ENCODE assay signal across 1 cellular context in genomic region chr4:53377319-53378170, GRCh38.
TF ChIP-seq lines count a peak whose summit lies in the region.

Gene FIP1L1 (plus strand): TSS chr4:53377641. CDS start chr4:53377839, 198 bp downstream.

TF ChIP-seq in K562, 482 proteins besides CTCF, POLR2A, EP300 and RAD21 (continued from another document and continues in another):
- TF ChIP-seq KDM5B (IDR thresholded peaks at IDR 0.05; ENCODE audit: insufficient replicate concordance, low read depth, low read length) (peak; percentile 86), SRF (CRISPR knock-in tag; IDR thresholded peaks at IDR 0.05) (peak in 1 of 2 experiments; percentile 31; a peak in 1 of 4 replicates), ATF7 (IDR thresholded peaks at IDR 0.05) (peak; percentile 57; the same call in 1 of the 2 replicates), ZNF12 (CRISPR knock-in tag; IDR thresholded peaks at IDR 0.05) (0 out of 2 replicates have a peak, but pooled peaks have one; percentile 68), YBX1 (IDR thresholded peaks at IDR 0.05) (no peak), ZNF717 (CRISPR knock-in tag; IDR thresholded peaks at IDR 0.05) (no peak), EP400 (IDR thresholded peaks at IDR 0.05) (peak; percentile 77), RERE (CRISPR knock-in tag; IDR thresholded peaks at IDR 0.05; ENCODE audit: borderline replicate concordance) (0 out of 2 replicates have a peak, but pooled peaks have one; percentile 55), TFAM (CRISPR knock-in tag; conservative IDR thresholded peaks at IDR 0.05) (no peak), E2F4 (CRISPR knock-in tag; IDR thresholded peaks at IDR 0.05; ENCODE audit: low read depth) (no peak), PHB2 (IDR thresholded peaks at IDR 0.05; ENCODE audit: low read depth) (no peak), CREB3L1 (IDR thresholded peaks at IDR 0.05; ENCODE audit: borderline replicate concordance, low read depth) (peak; percentile 60; the same call in 1 of the 2 replicates), SUPT5H (IDR thresholded peaks at IDR 0.05) (peak; percentile 92), PTRF (tag; IDR thresholded peaks at IDR 0.05) (no peak), ZBTB11 (CRISPR knock-in tag; IDR thresholded peaks at IDR 0.05) (peak in 1 of 3 experiments; percentile 87; a peak in 3 of 6 replicates), HIVEP1 (CRISPR knock-in tag; IDR thresholded peaks at IDR 0.05) (no peak), E4F1 (CRISPR knock-in tag; IDR thresholded peaks at IDR 0.05; ENCODE audit: borderline replicate concordance) (no peak), ZBTB26 (CRISPR knock-in tag; IDR thresholded peaks at IDR 0.05) (no peak), ZNF124 (CRISPR knock-in tag; IDR thresholded peaks at IDR 0.05) (no peak), KLF13 (tag; IDR thresholded peaks at IDR 0.05; ENCODE audit: borderline replicate concordance, low read depth) (no peak), PHF21A (IDR thresholded peaks at IDR 0.05; ENCODE audit: borderline replicate concordance, low read depth) (no peak), CREB1 (IDR thresholded peaks at IDR 0.05) (0 out of 2 replicates have a peak, but pooled peaks have one; percentile 31), CREB1 (CRISPR knock-in tag; IDR thresholded peaks at IDR 0.05) (peak; percentile 63), NR1H2 (CRISPR knock-in tag; IDR thresholded peaks at IDR 0.05) (no peak), TBP (optimal IDR thresholded peaks at IDR 0.05; ENCODE audit: low read depth, low read length) (peak; percentile 70), TAL1 (IDR thresholded peaks at IDR 0.05) (no peak), FOXP1 (CRISPR knock-in tag; IDR thresholded peaks at IDR 0.05) (peak; percentile 91), ATF4 (CRISPR knock-in tag; IDR thresholded peaks at IDR 0.05) (no peak), ZNF583 (CRISPR knock-in tag; IDR thresholded peaks at IDR 0.05) (no peak), MEF2D (tag; conservative IDR thresholded peaks at IDR 0.05; ENCODE audit: low read depth) (no peak), FOXJ2 (tag; IDR thresholded peaks at IDR 0.05) (no peak), MTA3 (IDR thresholded peaks at IDR 0.05; ENCODE audit: borderline replicate concordance) (peak; percentile 53; the same call in 1 of the 2 replicates), ZNF311 (CRISPR knock-in tag; IDR thresholded peaks at IDR 0.05) (no peak), THRAP3 (IDR thresholded peaks at IDR 0.05; ENCODE audit: borderline replicate concordance) (no peak), ARID3A (IDR thresholded peaks at IDR 0.05; ENCODE audit: borderline replicate concordance, low read depth, low read length) (0 out of 2 replicates have a peak, but pooled peaks have one; percentile 45), RBBP5 (IDR thresholded peaks at IDR 0.05; ENCODE audit: borderline replicate concordance, insufficient read depth, low read length, poor library complexity, severe bottlenecking) (peak; percentile 94), TCF15 (CRISPR knock-in tag; IDR thresholded peaks at IDR 0.05) (no peak), ZFP1 (CRISPR knock-in tag; IDR thresholded peaks at IDR 0.05) (no peak), BRCA1 (IDR thresholded peaks at IDR 0.05) (no peak), BRCA1 (CRISPR knock-in tag; IDR thresholded peaks at IDR 0.05) (no peak), MCM7 (IDR thresholded peaks at IDR 0.05) (no peak), PPARD (CRISPR knock-in tag; IDR thresholded peaks at IDR 0.05) (no peak), ASH1L (IDR thresholded peaks at IDR 0.05; ENCODE audit: borderline replicate concordance, low read depth, partially characterized antibody) (no peak), CHCHD3 (CRISPR knock-in tag; IDR thresholded peaks at IDR 0.05) (no peak), SNAPC5 (CRISPR knock-in tag; IDR thresholded peaks at IDR 0.05) (no peak), MYC (IDR thresholded peaks at IDR 0.05; ENCODE audit: low read depth, low read length) (no peak), MYC (CRISPR knock-in tag; IDR thresholded peaks at IDR 0.05; ENCODE audit: borderline replicate concordance, low read depth) (peak; percentile 82; the same call in 1 of the 2 replicates), TAF9B (IDR thresholded peaks at IDR 0.05; ENCODE audit: partially characterized antibody) (peak; percentile 71), ZBTB1 (CRISPR knock-in tag; IDR thresholded peaks at IDR 0.05; ENCODE audit: borderline replicate concordance, low read depth) (peak; percentile 81), PML (IDR thresholded peaks at IDR 0.05; ENCODE audit: low read length) (no peak; the same call in 1 of the 2 replicates), CEBPG (CRISPR knock-in tag; IDR thresholded peaks at IDR 0.05) (no peak), CEBPG (tag; conservative IDR thresholded peaks at IDR 0.05 in 1 of 2, IDR thresholded peaks at IDR 0.05 in 1 of 2) (no peak)
